Comparison of ENCODE assay signal across 32 cellular contexts in genomic region chr5:112069329-112069728, GRCh38.
"Had no signal": no experiment of that assay in that cellular context is flagged by ENCODE, and none has a peak within 500 bp of the region (broad histone marks: within the 10 kb centered on the region; RNA-seq: fewer than 3 reads in every experiment).

No MANE protein-coding gene starts in this region.

- H3K27me3 ChIP-seq: adrenal gland, ascending aorta, body of pancreas, brain microvascular endothelial cell, breast epithelium, cardiac muscle cell had no signal

- H3K36me3 ChIP-seq: adrenal gland, ascending aorta, brain microvascular endothelial cell, breast epithelium, cardiac muscle cell had no signal

- DNase-seq: activated effector memory CD4-positive, alpha-beta T cell treated with anti-CD3 and anti-CD28 coated beads, Interleukin-2, amount 50 U/mL, for 16 hours; activated effector memory CD4-positive, alpha-beta T cell treated with Interleukin-2 at 50 U/mL for 16 hours; activated gamma-delta T cell; activated gamma-delta T cell treated with Interleukin-2 at 50 U/mL for 16 hours; activated naive CD4-positive, alpha-beta T cell; activated naive CD4-positive, alpha-beta T cell treated with anti-CD3 and anti-CD28 coated beads for 36 hours; activated naive CD4-positive, alpha-beta T cell treated with anti-CD3 and anti-CD28 coated beads, Interleukin-2, amount 10 ng/mL, durations not matched to agents 7 days and 5 days; activated naive CD4-positive, alpha-beta T cell treated with anti-CD3 and anti-CD28 coated beads, Interleukin-2, amount 50 U/mL, for 16 hours; activated naive CD4-positive, alpha-beta T cell treated with Interleukin-2 at 50 U/mL for 16 hours; activated naive CD8-positive, alpha-beta T cell treated with anti-CD3 and anti-CD28 coated beads for 36 hours; activated naive CD8-positive, alpha-beta T cell treated with anti-CD3 and anti-CD28 coated beads, Interleukin-2, amount 10 ng/mL, durations not matched to agents 7 days and 5 days; activated naive CD8-positive, alpha-beta T cell treated with anti-CD3 and anti-CD28 coated beads, Interleukin-2, amount 50 U/mL, for 24 hours; activated T-cell treated with anti-CD3 and anti-CD28 coated beads, Interleukin-2, amount 50 U/mL, for 24 hours; activated T-cell treated with anti-CD3 and anti-CD28 coated beads, Interleukin-2, amount 50 U/mL, for 4 hours; activated T-cell treated with anti-CD3 and anti-CD28 coated beads, Interleukin-2, amount 50 U/mL, for 48 hours; activated T-cell treated with anti-CD3 and anti-CD28 coated beads, Interleukin-2, amount 50 U/mL, for 72 hours; adrenal gland; amniotic stem cell; amygdala; anterior cingulate cortex; aorta; body of pancreas; brain microvascular endothelial cell; caudate nucleus; central memory CD4-positive, alpha-beta T cell; cerebellar nuclear complex had no signal

- ATAC-seq: activated naive CD4-positive, alpha-beta T cell treated with anti-CD3 and anti-CD28 coated beads, Interleukin-2, amount 50 U/mL, for 72 hours; activated naive CD8-positive, alpha-beta T cell treated with anti-CD3 and anti-CD28 coated beads, Interleukin-2, amount 50 U/mL, for 24 hours; activated T-cell treated with anti-CD3 and anti-CD28 coated beads, Interleukin-2, amount 50 U/mL, for 4 hours; activated T-cell treated with anti-CD3 and anti-CD28 coated beads, Interleukin-2, amount 50 U/mL, for 72 hours; activated T-helper 17 cell treated with anti-CD3 and anti-CD28 coated beads, Interleukin-2, amount 50 U/mL, for 72 hours; body of pancreas had no signal

- H3K4me3 ChIP-seq: adrenal gland, ascending aorta, body of pancreas, breast epithelium, cardiac muscle cell had no signal

- H3K9me3 ChIP-seq: adrenal gland, ascending aorta, body of pancreas, breast epithelium had no signal

- H3K27ac ChIP-seq: adrenal gland, ascending aorta, body of pancreas, brain microvascular endothelial cell, breast epithelium, cardiac muscle cell had no signal

- H3K4me1 ChIP-seq: adrenal gland, ascending aorta, body of pancreas, breast epithelium had no signal

- FAIRE-seq: bronchial epithelial cell had no signal
